Comparison of ENCODE assay signal across 11 cellular contexts in the genomic region with DNA sequence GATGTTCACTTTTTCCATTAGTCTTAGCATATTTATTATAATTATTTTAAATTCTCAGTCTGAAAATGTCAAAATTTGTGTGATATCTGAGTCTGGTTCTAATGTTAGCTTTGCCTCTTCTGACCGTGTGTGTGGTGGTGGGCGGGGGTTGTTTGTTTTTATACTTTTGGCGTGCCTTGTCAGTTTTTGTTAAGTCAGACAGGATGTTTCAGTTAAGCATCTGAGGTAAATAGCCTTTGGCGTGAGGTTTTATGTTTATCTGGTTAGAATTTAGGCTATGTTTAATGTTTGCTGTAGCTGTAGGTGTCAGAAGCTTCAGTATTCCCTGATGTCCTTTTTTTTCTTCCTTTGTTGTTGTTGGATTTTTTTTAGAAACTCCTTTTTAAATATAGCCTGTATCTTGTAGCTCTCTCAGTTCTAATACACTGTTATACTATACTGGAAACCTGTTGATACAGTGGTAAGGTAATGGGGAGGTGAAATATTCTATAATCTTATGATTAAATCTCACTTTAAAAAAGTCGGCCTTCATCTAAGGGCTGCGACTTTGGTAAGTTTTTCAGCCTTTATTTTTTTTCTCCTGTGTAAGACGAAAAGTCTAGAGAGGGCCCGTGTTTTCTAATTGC.
A peak's percentile ranks its signal among the peaks of the same experiment; 100 is the strongest.
DNase-seq lines count a peak whose midpoint lies in the region; TF ChIP-seq lines count a peak whose summit lies in the region.
"Had no signal": no experiment of that assay in that cellular context is flagged by ENCODE, and none has a peak within 500 bp of the region (broad histone marks: within the 10 kb centered on the region; RNA-seq: fewer than 3 reads in every experiment).

No MANE protein-coding gene starts in this region.

- POLR2A ChIA-PET in activated CD4-positive, alpha-beta T cell treated with anti-CD3 and anti-CD28 coated beads, Interleukin-2, amount 10 ng/mL, durations not matched to agents 7 days and 5 days (lab: Charles Lee), result interaction anchor here (0.5 to 0.6 kb wide), 2 partner anchors 121 to 215 kb away, joined by 3 read pairs; no protein-coding TSS in a partner anchor

- no peak for TF ChIP-seq CTCF in chondrocyte (IDR thresholded peaks at IDR 0.05)
- TF ChIP-seq CTCF in prostate gland (IDR thresholded peaks at IDR 0.05), result no peak
- TF ChIP-seq CTCF in suprapubic skin (IDR thresholded peaks at IDR 0.05), result no peak

- H3K4me1 ChIP-seq in prostate gland (replicated peaks) (no peaks in the 10 kb centered on the region), suprapubic skin (no peaks in the 10 kb centered on the region)

- H3K4me3 ChIP-seq in prostate gland (no peak overlapping the region), suprapubic skin (no peak overlapping the region)

- peaks cover 9% of the 10 kb centered on the region for H3K9me3 Mint-ChIP-seq in activated CD4-positive, alpha-beta T cell treated with anti-CD3 and anti-CD28 coated beads, Interleukin-2, amount 10 ng/mL, durations not matched to agents 7 days and 5 days
- peaks cover 4% of the 10 kb centered on the region for H3K9me3 Mint-ChIP-seq in chondrocyte (ENCODE audit: low read depth)

- H3K27me3 Mint-ChIP-seq in activated CD4-positive, alpha-beta T cell treated with anti-CD3 and anti-CD28 coated beads, Interleukin-2, amount 10 ng/mL, durations not matched to agents 7 days and 5 days, result no peaks in the 10 kb centered on the region
- H3K27me3 Mint-ChIP-seq in chondrocyte (ENCODE audit: low read depth), result no peaks in the 10 kb centered on the region
- H3K27me3 Mint-ChIP-seq: activated naive CD8-positive, alpha-beta T cell treated with anti-CD3 and anti-CD28 coated beads, Interleukin-2, amount 10 ng/mL, durations not matched to agents 7 days and 5 days had no signal

- peaks cover 83% of the 10 kb centered on the region for H3K36me3 Mint-ChIP-seq in activated CD4-positive, alpha-beta T cell treated with anti-CD3 and anti-CD28 coated beads, Interleukin-2, amount 10 ng/mL, durations not matched to agents 7 days and 5 days (ENCODE audit: low read depth)
- H3K36me3 Mint-ChIP-seq in chondrocyte (ENCODE audit: low read depth), result peaks cover 28% of the 10 kb centered on the region

- H3K4me3 Mint-ChIP-seq in activated CD4-positive, alpha-beta T cell treated with anti-CD3 and anti-CD28 coated beads, Interleukin-2, amount 10 ng/mL, durations not matched to agents 7 days and 5 days, result peak overlapping the region; percentile 30
- H3K4me3 Mint-ChIP-seq in chondrocyte (ENCODE audit: unreplicated experiment), result no peak overlapping the region
- H3K4me3 Mint-ChIP-seq: activated naive CD8-positive, alpha-beta T cell treated with anti-CD3 and anti-CD28 coated beads, Interleukin-2, amount 10 ng/mL, durations not matched to agents 7 days and 5 days had no signal

- TF ChIP-seq POLR2A in prostate gland (IDR thresholded peaks at IDR 0.05) (no peak), suprapubic skin (IDR thresholded peaks at IDR 0.05) (no peak)

- peak overlapping the region; percentile 86 for H3K27ac Mint-ChIP-seq in activated CD4-positive, alpha-beta T cell treated with anti-CD3 and anti-CD28 coated beads, Interleukin-2, amount 10 ng/mL, durations not matched to agents 7 days and 5 days
- peak overlapping the region; percentile 25 for H3K27ac Mint-ChIP-seq in chondrocyte (ENCODE audit: unreplicated experiment)

- H3K27me3 ChIP-seq in prostate gland (replicated peaks; ENCODE audit: insufficient read depth) (no peaks in the 10 kb centered on the region), suprapubic skin (no peaks in the 10 kb centered on the region)

- no peak for TF ChIP-seq EP300 in suprapubic skin (IDR thresholded peaks at IDR 0.05)

- DNase-seq in activated CD4-positive, alpha-beta T cell treated with anti-CD3 and anti-CD28 coated beads, Interleukin-2, amount 10 ng/mL, durations not matched to agents 7 days and 5 days, result peak; percentile 41
- no peak for DNase-seq in activated CD4-positive, alpha-beta T cell treated with anti-CD3 and anti-CD28 coated beads for 1 hour
- DNase-seq in OCI-M1 (lab: John Stamatoyannopoulos, UW) (peak; percentile 58), chondrocyte (ENCODE audit: low spot score) (no peak), prostate gland (ENCODE audit: low spot score) (no peak), NCI-H1092 (lab: John Stamatoyannopoulos, UW) (no peak), suprapubic skin (ENCODE audit: low spot score in 2 of 2) (no peak), NCI-H2196 (lab: John Stamatoyannopoulos, UW; ENCODE audit: unreplicated experiment) (no peak)
- DNase-seq: activated naive CD8-positive, alpha-beta T cell treated with anti-CD3 and anti-CD28 coated beads, Interleukin-2, amount 10 ng/mL, durations not matched to agents 7 days and 5 days; NCI-H1436; stimulated activated CD4-positive, alpha-beta T cell treated with anti-CD3 and anti-CD28 coated beads, Interleukin-1b, Interleukin-23, amount 100 ng/mL, for 48 hours had no signal

- CTCF ChIA-PET in activated CD4-positive, alpha-beta T cell treated with anti-CD3 and anti-CD28 coated beads, Interleukin-2, amount 10 ng/mL, durations not matched to agents 7 days and 5 days (lab: Charles Lee), result interaction anchor here (1.0 to 1.3 kb wide), 3 partner anchors 14 to 26 kb away, joined by 3 to 5 read pairs (median 4); no protein-coding TSS in a partner anchor

- H3K9me3 ChIP-seq in prostate gland, result no peaks in the 10 kb centered on the region
- no peaks in the 10 kb centered on the region for H3K9me3 ChIP-seq in suprapubic skin

- 18% methylated on average over 8 of the region's 8 CpGs for WGBS in prostate gland
- 64% methylated on average over 8 of the region's 8 CpGs for WGBS in suprapubic skin

- H3K27ac ChIP-seq in prostate gland (peak overlapping the region; percentile 8 to 22), suprapubic skin (no peak overlapping the region)

- H3K4me1 Mint-ChIP-seq in activated CD4-positive, alpha-beta T cell treated with anti-CD3 and anti-CD28 coated beads, Interleukin-2, amount 10 ng/mL, durations not matched to agents 7 days and 5 days, result peaks cover 55% of the 10 kb centered on the region
- peaks cover 24% of the 10 kb centered on the region for H3K4me1 Mint-ChIP-seq in chondrocyte (ENCODE audit: low read depth)

- H3K36me3 ChIP-seq in prostate gland (no peaks in the 10 kb centered on the region), suprapubic skin (peaks cover 46% of the 10 kb centered on the region)

- intact Hi-C loops in prostate gland (cut with DNase I), result no loop called here

Comparison
In these comparisons a context has a peak if more than half of its experiments do, and no peak if none do; other contexts are left out.
1. DNase-seq: peak in activated CD4-positive, alpha-beta T cell treated with anti-CD3 and anti-CD28 coated beads, Interleukin-2, amount 10 ng/mL, durations not matched to agents 7 days and 5 days (single experiment) and OCI-M1 (single experiment); none in activated CD4-positive, alpha-beta T cell treated with anti-CD3 and anti-CD28 coated beads for 1 hour (single experiment), chondrocyte (single experiment), prostate gland (single experiment), NCI-H1092 (single experiment), suprapubic skin (0 of 2) and NCI-H2196 (single experiment).